27 cellular contexts compared by ENCODE assay signal in genomic region chr11:4848908-4849307, GRCh38. TPM values are rescaled to one million over a fixed set of nuclear protein-coding genes. Genes with fewer than 3 reads are reported as not detected.
"Had no signal": no experiment of that assay in that cellular context is flagged by ENCODE, and none has a peak within 500 bp of the region (broad histone marks: within the 10 kb centered on the region; RNA-seq: fewer than 3 reads in every experiment).

Gene OR51S1 (minus strand): TSS chr11:4849208. CDS start chr11:4849208, 0 bp downstream.

- H3K4me3 ChIP-seq: SJSA1, SK-N-MC had no signal

- H3K27ac ChIP-seq: HL-60, SJSA1, SK-N-MC had no signal

- FAIRE-seq: HTR-8/SVneo, RCC 7860 had no signal

- H3K27me3 ChIP-seq: SJSA1 had no signal

- H3K4me1 ChIP-seq: SJSA1 had no signal

- H3K9me3 ChIP-seq: SJSA1 had no signal

- DNase-seq: KBM-7, MV-4-11, NCI-H1048, NCI-H1105 treated with DMSO at 0.1 percent for 48 hours, NCI-H1417 treated with DMSO at 0.1 percent for 48 hours, NCI-H146, NCI-H1694 treated with DMSO at 0.1 percent for 48 hours, NCI-H1930, NCI-H2081, NCI-H2107, NCI-H2171, NCI-H226, NCI-H446, NCI-H510A, NCI-H524 treated with DMSO at 0.1 percent for 48 hours, NCI-H69, NCI-H774, Right ventricle myocardium superior, RPMI8226, SIG-M5 had no signal

- H3K36me3 ChIP-seq: SJSA1 had no signal

RNA-seq across cellular contexts. Expression of gene OR51S1, which starts in this region (rescaled TPM):
- total RNA-seq: LHCN-M2, MCF 10A, Right ventricle myocardium superior, SJSA1 had no signal
